In genomic region chr16:83814654-83814985, GRCh38 we compare ENCODE assay signal across 1 cellular context.
TF ChIP-seq lines count a peak whose summit lies in the region.

No MANE protein-coding gene starts in this region.

TF ChIP-seq in H1, 55 proteins besides CTCF, POLR2A, EP300 and RAD21:
- TF ChIP-seq TBP (IDR thresholded peaks at IDR 0.05; ENCODE audit: low read depth, low read length): no peak
- TF ChIP-seq ASH2L (IDR thresholded peaks at IDR 0.05; ENCODE audit: low read length): no peak
- no peak for TF ChIP-seq HDAC2 (IDR thresholded peaks at IDR 0.05; ENCODE audit: borderline replicate concordance in 1 of 2, low read depth in 2 of 2, low read length in 2 of 2)
- no peak for TF ChIP-seq TAF1 (IDR thresholded peaks at IDR 0.05; ENCODE audit: low read depth, low read length)
- TF ChIP-seq MAX (IDR thresholded peaks at IDR 0.05): no peak
- TF ChIP-seq EGR1 (IDR thresholded peaks at IDR 0.05; ENCODE audit: borderline replicate concordance, low read depth, low read length): no peak
- TF ChIP-seq CTBP2 (IDR thresholded peaks at IDR 0.05; ENCODE audit: borderline replicate concordance, insufficient read depth, insufficient read length, low read length): no peak
- TF ChIP-seq E2F6 (IDR thresholded peaks at IDR 0.05): no peak
- no peak for TF ChIP-seq RNF2 (IDR thresholded peaks at IDR 0.05; ENCODE audit: borderline replicate concordance, low read depth, low read length, missing control alignments, poor library complexity, severe bottlenecking)
- no peak for TF ChIP-seq KDM1A (IDR thresholded peaks at IDR 0.05; ENCODE audit: borderline replicate concordance, low read length)
- no peak for TF ChIP-seq SIX5 (IDR thresholded peaks at IDR 0.05; ENCODE audit: low read depth, low read length)
- no peak for TF ChIP-seq SP4 (IDR thresholded peaks at IDR 0.05; ENCODE audit: low read length)
- TF ChIP-seq KDM4A (IDR thresholded peaks at IDR 0.05; ENCODE audit: low read depth, low read length, severe bottlenecking): no peak
